ENCODE assay signal across 7 cellular contexts in the genomic region with DNA sequence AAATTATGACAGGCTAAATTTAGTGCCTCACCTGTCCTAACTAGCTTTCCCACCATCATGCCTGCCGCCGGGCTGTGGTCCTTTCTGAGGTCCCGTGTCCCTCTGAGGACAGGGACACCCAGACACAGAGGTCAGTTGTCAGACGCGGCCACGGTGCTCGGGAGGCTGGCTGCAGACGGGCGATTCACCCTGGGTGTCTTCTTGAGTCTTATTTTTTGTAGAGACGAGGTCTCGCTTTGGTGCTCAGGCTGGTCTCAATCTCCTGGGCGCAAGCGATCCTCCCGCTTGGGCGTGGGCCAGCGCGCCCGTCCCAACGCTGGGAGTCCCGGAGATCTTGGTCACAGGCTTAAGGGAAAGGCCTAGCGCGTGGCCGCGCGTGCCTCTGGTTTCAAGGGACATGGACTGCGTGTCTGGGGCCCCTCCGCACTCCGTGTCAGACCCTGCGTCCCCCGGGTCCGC.
DNase-seq lines count a peak whose midpoint lies in the region; ATAC-seq and TF ChIP-seq lines count a peak whose summit lies in the region.

No MANE protein-coding gene starts in this region.

- H3K9me3 ChIP-seq in muscle layer of colon (ENCODE audit: low read length): no peaks in the 10 kb centered on the region

- H3K4me1 ChIP-seq in muscle layer of colon (ENCODE audit: insufficient read depth, low read length): peaks cover 23% of the 10 kb centered on the region

- no peaks in the 10 kb centered on the region for H3K27me3 Mint-ChIP-seq in effector memory CD8-positive, alpha-beta T cell

- peak overlapping the region; percentile 96 for H3K27ac ChIP-seq in muscle layer of colon (ENCODE audit: low read depth, low read length)

- no peaks in the 10 kb centered on the region for H3K27me3 ChIP-seq in muscle layer of colon (ENCODE audit: control insufficient read depth in 1 of 2, insufficient read depth in 2 of 2, low read length in 2 of 2)

- H3K9ac ChIP-seq in muscle layer of colon (ENCODE audit: low read length): peak overlapping the region; percentile 74

- H3K4me3 ChIP-seq in GM12865 (ENCODE audit: low read depth, low read length): peak overlapping the region; percentile 48
- H3K4me3 ChIP-seq in muscle layer of colon (ENCODE audit: low read depth in 1 of 2, low read length in 2 of 2): peak overlapping the region; percentile 55 to 68

- peaks cover 22 to 35% of the 10 kb centered on the region in 2 donors for H3K4me1 Mint-ChIP-seq in effector memory CD8-positive, alpha-beta T cell (ENCODE audit: low read depth in 2 of 2)

- H3K9me3 Mint-ChIP-seq in effector memory CD8-positive, alpha-beta T cell: no peaks in the 10 kb centered on the region

- DNase-seq in GM12865 (ENCODE audit: low read depth): no peak
- peak; percentile 50 for DNase-seq in OCI-M1 (lab: John Stamatoyannopoulos, UW)
- DNase-seq in effector memory CD8-positive, alpha-beta T cell: no peak
- no peak for DNase-seq in dedifferentiated amniotic fluid mesenchymal stem cell (ENCODE audit: extremely low spot score)
- no peak for DNase-seq in NCI-H510A treated with DMSO at 0.1 percent for 48 hours (lab: John Stamatoyannopoulos, UW)

- no peak for ATAC-seq in effector memory CD8-positive, alpha-beta T cell (replicated peaks)
- ATAC-seq in HG02885 (IDR thresholded peaks at IDR 0.05; ENCODE audit: poor library complexity, unreplicated experiment): no peak

- H3K4me3 Mint-ChIP-seq in effector memory CD8-positive, alpha-beta T cell: peak overlapping the region; percentile 85

- no peaks in the 10 kb centered on the region for H3K36me3 ChIP-seq in muscle layer of colon (ENCODE audit: insufficient read depth, low read length)

- H3K36me3 Mint-ChIP-seq in effector memory CD8-positive, alpha-beta T cell (ENCODE audit: insufficient read depth): peaks cover 19% of the 10 kb centered on the region

- H3K27ac Mint-ChIP-seq in effector memory CD8-positive, alpha-beta T cell: peak overlapping the region; percentile 90 to 93

- TF ChIP-seq CTCF in GM12865 (IDR thresholded peaks at IDR 0.05; ENCODE audit: insufficient read depth, low read depth, low read length, missing control alignments): no peak
